ENCODE assay signal across 8 cellular contexts in the genomic region with DNA sequence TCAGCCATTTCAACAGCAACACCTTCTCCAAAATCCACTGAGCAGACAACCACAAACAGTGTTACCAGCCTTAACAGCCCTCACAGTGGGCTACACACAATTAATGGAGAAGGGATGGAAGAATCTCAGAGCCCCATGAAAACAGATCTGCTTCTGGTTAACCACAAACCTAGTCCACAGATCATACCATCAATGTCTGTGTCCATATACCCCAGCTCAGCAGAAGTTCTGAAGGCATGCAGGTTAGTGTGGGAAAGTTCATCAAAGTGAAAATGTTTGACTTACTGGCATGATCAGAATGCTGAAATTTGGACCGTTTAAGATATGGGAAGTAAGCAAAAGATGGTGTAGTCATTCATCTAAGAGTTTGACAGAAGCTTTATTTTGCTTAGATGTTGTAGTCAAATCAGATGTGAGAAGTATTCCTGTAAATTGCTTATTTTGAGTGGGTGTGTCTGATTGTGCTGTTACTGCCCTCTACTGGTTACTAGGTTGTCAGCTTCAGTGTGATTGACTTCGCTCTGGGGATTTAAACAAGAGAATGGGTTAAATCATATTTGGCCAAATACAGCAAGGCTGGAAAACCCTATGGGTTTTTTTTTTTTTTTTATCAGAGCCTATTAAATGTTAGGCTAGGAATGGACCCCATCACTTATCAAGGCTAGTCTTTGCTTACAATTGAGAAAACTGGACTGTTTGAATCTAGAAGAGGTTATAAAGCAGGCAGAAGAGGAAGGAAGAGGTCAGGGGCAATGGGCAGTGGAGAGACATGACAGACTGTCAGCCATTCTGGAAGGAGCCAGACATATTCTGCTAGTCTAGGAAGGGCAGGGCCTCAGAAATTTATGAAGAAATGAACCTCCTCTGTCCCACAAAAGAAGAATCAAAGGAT.
DNase-seq lines count a peak whose midpoint lies in the region; ATAC-seq and TF ChIP-seq lines count a peak whose summit lies in the region.

No MANE protein-coding gene starts in this region.

- H3K4me3 ChIP-seq in testis = no peak overlapping the region

- no peaks in the 10 kb centered on the region for H3K9me3 ChIP-seq in testis

- ATAC-seq in GM21717 (IDR thresholded peaks at IDR 0.05; ENCODE audit: unreplicated experiment) = peak; percentile 51
- no peak for ATAC-seq in HG03521 (IDR thresholded peaks at IDR 0.05; ENCODE audit: unreplicated experiment)

- WGBS in testis, 2 donors = 50 to 51% methylated on average over 2 of the region's 2 CpGs

- no peak overlapping the region for H3K27ac ChIP-seq in testis

- H3K4me1 ChIP-seq in testis = no peaks in the 10 kb centered on the region

- H3K36me3 ChIP-seq in testis (ENCODE audit: low read depth, missing control alignments) = no peaks in the 10 kb centered on the region

- peak in 2 of 3 experiments; percentile 11 to 28 for TF ChIP-seq CTCF in testis (IDR thresholded peaks at IDR 0.05)

- intact Hi-C loops in testis (cut with DNase I; ENCODE audit: low total_unique reads) = no loop called here

- no peaks in the 10 kb centered on the region for H3K27me3 ChIP-seq in testis

- peak; percentile 2 for DNase-seq in DMS53 treated with DMSO at 0.1 percent for 48 hours (lab: John Stamatoyannopoulos, UW; ENCODE audit: unreplicated experiment)
- peak; percentile 3 for DNase-seq in NCI-H524 treated with DMSO at 0.1 percent for 48 hours (lab: John Stamatoyannopoulos, UW)
- DNase-seq in astrocyte of the hippocampus (ENCODE audit: low read depth, low spot score) = peak; percentile 70
- peak; percentile 72 for DNase-seq in iris pigment epithelial cell (ENCODE audit: low read depth)
- DNase-seq in testis = no peak
- no peak for DNase-seq in UCSD-AML1 (lab: John Stamatoyannopoulos, UW; ENCODE audit: unreplicated experiment)

- TF ChIP-seq POLR2A in testis (IDR thresholded peaks at IDR 0.05) = no peak

Comparison
In these comparisons a context has a peak if more than half of its experiments do, and no peak if none do; other contexts are left out.
1. DNase-seq: peak in DMS53 treated with DMSO at 0.1 percent for 48 hours (single experiment), NCI-H524 treated with DMSO at 0.1 percent for 48 hours (single experiment), astrocyte of the hippocampus (single experiment) and iris pigment epithelial cell (single experiment); none in testis (single experiment) and UCSD-AML1 (single experiment).